In genomic region chr19:53517114-53517741, GRCh38 we compare ENCODE assay signal across 29 cellular contexts.
"Had no signal": no experiment of that assay in that cellular context is flagged by ENCODE, and none has a peak within 500 bp of the region (broad histone marks: within the 10 kb centered on the region; RNA-seq: fewer than 3 reads in every experiment).

No MANE protein-coding gene starts in this region.

- H3K27ac ChIP-seq: adrenal gland, ascending aorta, cardiac muscle cell, coronary artery, dorsolateral prefrontal cortex, gastroesophageal sphincter, parathyroid adenoma, psoas muscle, transverse colon, WERI-Rb-1 had no signal

- ATAC-seq: activated CD4-positive, CD25-positive, alpha-beta regulatory T cell treated with anti-CD3 and anti-CD28 coated beads, Interleukin-2, amount 50 U/mL, for 24 hours; gastroesophageal sphincter; left colon; naive thymus-derived CD4-positive, alpha-beta T cell; psoas muscle had no signal

- FAIRE-seq: kidney, urothelium cell line had no signal

- H3K4me3 ChIP-seq: adrenal gland, ascending aorta, cardiac muscle cell, coronary artery, dorsolateral prefrontal cortex, gastroesophageal sphincter, psoas muscle, transverse colon had no signal

- H2AFZ ChIP-seq: parathyroid adenoma had no signal

- DNase-seq: activated CD4-positive, alpha-beta T cell treated with anti-CD3 and anti-CD28 coated beads for 48 hours; activated CD4-positive, alpha-beta T cell treated with anti-CD3 and anti-CD28 coated beads, Interleukin-2, amount 50 U/mL, for 48 hours; activated CD8-positive, alpha-beta memory T cell treated with anti-CD3 and anti-CD28 coated beads for 24 hours; activated effector memory CD4-positive, alpha-beta T cell treated with anti-CD3 and anti-CD28 coated beads, Interleukin-2, amount 50 U/mL, for 16 hours; activated naive CD4-positive, alpha-beta T cell treated with anti-CD3 and anti-CD28 coated beads for 36 hours; activated naive CD8-positive, alpha-beta T cell treated with anti-CD3 and anti-CD28 coated beads for 36 hours; activated T-cell treated with anti-CD3 and anti-CD28 coated beads, Interleukin-2, amount 50 U/mL, for 1 hour; adrenal gland; cerebellar nuclear complex; dorsolateral prefrontal cortex; effector memory CD4-positive, alpha-beta T cell; hippocampal formation; kidney; left colon; midbrain; naive thymus-derived CD4-positive, alpha-beta T cell; psoas muscle; stimulated activated CD4-positive, alpha-beta T cell treated with anti-CD3 and anti-CD28 coated beads, Interleukin-15, amount 100 ng/mL, for 24 hours; stimulated activated naive CD4-positive, alpha-beta T cell; T-helper 2 cell; transverse colon; WERI-Rb-1 had no signal

- H3K9ac ChIP-seq: parathyroid adenoma had no signal

- H3K36me3 ChIP-seq: adrenal gland, ascending aorta, cardiac muscle cell, gastroesophageal sphincter, transverse colon, WERI-Rb-1 had no signal

- H3K9me3 ChIP-seq: adrenal gland, ascending aorta, gastroesophageal sphincter had no signal

- H3K27me3 ChIP-seq: adrenal gland, ascending aorta, cardiac muscle cell, dorsolateral prefrontal cortex, gastroesophageal sphincter, transverse colon had no signal

- H3K79me2 ChIP-seq: parathyroid adenoma had no signal
